ENCODE assay signal across 1 cellular context in the genomic region with DNA sequence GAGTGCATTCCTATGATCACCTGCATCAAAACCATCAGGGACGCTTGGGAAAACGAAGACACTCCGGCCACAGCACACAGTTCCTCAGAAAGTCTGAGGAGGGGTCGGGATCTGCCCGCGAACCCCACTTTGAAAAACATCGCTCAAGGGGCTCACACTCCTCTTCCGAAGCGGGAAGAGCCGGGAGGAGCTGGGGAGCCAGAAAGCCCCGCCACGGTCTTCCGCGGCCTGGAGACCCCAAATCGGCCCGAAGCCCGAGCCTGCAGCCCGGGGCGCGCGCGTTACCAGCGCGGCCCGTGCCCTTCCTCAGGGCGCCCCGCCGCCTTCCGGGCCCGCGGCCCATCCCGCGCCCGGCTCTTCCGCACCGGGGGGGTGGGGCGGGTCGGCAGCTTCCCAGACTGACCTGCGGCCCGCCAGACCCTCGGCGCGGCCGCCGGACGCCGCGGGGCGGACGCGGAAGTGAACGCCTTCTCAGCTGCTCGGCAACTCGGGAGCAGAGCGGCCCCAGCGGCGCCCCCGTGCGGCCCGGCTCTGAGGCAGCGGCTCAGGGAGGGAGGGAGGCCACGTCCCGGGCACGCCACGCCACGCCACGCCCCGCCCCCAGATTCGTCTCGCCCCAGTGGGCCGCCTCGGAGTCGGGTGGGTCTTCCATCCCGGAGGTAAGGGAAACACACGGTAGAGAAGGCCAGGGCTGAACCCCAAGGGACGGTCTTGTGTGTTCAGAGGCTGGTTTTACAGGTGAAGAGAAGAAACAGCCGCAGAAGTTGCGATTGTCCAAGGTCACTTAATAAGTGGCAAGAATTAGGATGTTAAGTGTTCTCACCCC.
TF ChIP-seq lines count a peak whose summit lies in the region.

A gene (minus strand): TSS at position 461 of the 826 bp plus-strand sequence. CDS start 3,052 bp downstream, outside the sequence.

TF ChIP-seq in WTC11, 78 proteins besides CTCF, POLR2A, EP300 and RAD21 (continued from another document):
- TF ChIP-seq FOXP1 (CRISPR knock-in tag; IDR thresholded peaks at IDR 0.05; ENCODE audit: borderline replicate concordance) (peak; percentile 81), CBFB (CRISPR knock-in tag; IDR thresholded peaks at IDR 0.05; ENCODE audit: low read depth) (peak; percentile 86; the same call in 1 of the 2 replicates), KAT7 (CRISPR knock-in tag; IDR thresholded peaks at IDR 0.05; ENCODE audit: borderline replicate concordance) (0 out of 2 replicates have a peak, but pooled peaks have one; percentile 4), JUN (CRISPR knock-in tag; IDR thresholded peaks at IDR 0.05) (no peak), EMX1 (CRISPR knock-in tag; IDR thresholded peaks at IDR 0.05) (no peak), ELF4 (CRISPR knock-in tag; IDR thresholded peaks at IDR 0.05; ENCODE audit: low read depth) (0 out of 2 replicates have a peak, but pooled peaks have one; percentile 41)
- TF ChIP-seq, protein P1, sequence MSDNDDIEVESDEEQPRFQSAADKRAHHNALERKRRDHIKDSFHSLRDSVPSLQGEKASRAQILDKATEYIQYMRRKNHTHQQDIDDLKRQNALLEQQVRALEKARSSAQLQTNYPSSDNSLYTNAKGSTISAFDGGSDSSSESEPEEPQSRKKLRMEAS (CRISPR knock-in tag; IDR thresholded peaks at IDR 0.05), result peak; percentile 43; the same call in 1 of the 2 replicates
- TF ChIP-seq, protein P2, sequence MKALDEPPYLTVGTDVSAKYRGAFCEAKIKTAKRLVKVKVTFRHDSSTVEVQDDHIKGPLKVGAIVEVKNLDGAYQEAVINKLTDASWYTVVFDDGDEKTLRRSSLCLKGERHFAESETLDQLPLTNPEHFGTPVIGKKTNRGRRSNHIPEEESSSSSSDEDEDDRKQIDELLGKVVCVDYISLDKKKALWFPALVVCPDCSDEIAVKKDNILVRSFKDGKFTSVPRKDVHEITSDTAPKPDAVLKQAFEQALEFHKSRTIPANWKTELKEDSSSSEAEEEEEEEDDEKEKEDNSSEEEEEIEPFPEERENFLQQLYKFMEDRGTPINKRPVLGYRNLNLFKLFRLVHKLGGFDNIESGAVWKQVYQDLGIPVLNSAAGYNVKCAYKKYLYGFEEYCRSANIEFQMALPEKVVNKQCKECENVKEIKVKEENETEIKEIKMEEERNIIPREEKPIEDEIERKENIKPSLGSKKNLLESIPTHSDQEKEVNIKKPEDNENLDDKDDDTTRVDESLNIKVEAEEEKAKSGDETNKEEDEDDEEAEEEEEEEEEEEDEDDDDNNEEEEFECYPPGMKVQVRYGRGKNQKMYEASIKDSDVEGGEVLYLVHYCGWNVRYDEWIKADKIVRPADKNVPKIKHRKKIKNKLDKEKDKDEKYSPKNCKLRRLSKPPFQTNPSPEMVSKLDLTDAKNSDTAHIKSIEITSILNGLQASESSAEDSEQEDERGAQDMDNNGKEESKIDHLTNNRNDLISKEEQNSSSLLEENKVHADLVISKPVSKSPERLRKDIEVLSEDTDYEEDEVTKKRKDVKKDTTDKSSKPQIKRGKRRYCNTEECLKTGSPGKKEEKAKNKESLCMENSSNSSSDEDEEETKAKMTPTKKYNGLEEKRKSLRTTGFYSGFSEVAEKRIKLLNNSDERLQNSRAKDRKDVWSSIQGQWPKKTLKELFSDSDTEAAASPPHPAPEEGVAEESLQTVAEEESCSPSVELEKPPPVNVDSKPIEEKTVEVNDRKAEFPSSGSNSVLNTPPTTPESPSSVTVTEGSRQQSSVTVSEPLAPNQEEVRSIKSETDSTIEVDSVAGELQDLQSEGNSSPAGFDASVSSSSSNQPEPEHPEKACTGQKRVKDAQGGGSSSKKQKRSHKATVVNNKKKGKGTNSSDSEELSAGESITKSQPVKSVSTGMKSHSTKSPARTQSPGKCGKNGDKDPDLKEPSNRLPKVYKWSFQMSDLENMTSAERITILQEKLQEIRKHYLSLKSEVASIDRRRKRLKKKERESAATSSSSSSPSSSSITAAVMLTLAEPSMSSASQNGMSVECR (CRISPR knock-in tag; IDR thresholded peaks at IDR 0.05; ENCODE audit: borderline replicate concordance), result peak; percentile 42
- TF ChIP-seq, protein P3, sequence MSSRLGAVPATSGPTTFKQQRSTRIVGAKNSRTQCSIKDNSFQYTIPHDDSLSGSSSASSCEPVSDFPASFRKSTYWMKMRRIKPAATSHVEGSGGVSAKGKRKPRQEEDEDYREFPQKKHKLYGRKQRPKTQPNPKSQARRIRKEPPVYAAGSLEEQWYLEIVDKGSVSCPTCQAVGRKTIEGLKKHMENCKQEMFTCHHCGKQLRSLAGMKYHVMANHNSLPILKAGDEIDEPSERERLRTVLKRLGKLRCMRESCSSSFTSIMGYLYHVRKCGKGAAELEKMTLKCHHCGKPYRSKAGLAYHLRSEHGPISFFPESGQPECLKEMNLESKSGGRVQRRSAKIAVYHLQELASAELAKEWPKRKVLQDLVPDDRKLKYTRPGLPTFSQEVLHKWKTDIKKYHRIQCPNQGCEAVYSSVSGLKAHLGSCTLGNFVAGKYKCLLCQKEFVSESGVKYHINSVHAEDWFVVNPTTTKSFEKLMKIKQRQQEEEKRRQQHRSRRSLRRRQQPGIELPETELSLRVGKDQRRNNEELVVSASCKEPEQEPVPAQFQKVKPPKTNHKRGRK (CRISPR knock-in tag; IDR thresholded peaks at IDR 0.05; ENCODE audit: borderline replicate concordance), result no peak
